31 cellular contexts compared by ENCODE assay signal in genomic region chr13:41756198-41756885, GRCh38.
DNase-seq lines count a peak whose midpoint lies in the region; ATAC-seq, FAIRE-seq and TF ChIP-seq lines count a peak whose summit lies in the region.
"Had no signal": no experiment of that assay in that cellular context is flagged by ENCODE, and none has a peak within 500 bp of the region (broad histone marks: within the 10 kb centered on the region; RNA-seq: fewer than 3 reads in every experiment).

No MANE protein-coding gene starts in this region.

- H3K27ac ChIP-seq in kidney (ENCODE audit: low read depth in 2 of 2, low read length in 2 of 2), result no peak overlapping the region
- H3K27ac ChIP-seq: BLaER1 treated with 17β-estradiol and CSF1 and Interleukin-3, amounts not matched to agents 10 nM and 100 nM; parathyroid adenoma; SK-N-MC; spleen; tibial nerve; WERI-Rb-1 had no signal

- H3K36me3 Mint-ChIP-seq in chondrocyte (ENCODE audit: low read depth), result peaks cover 16% of the 10 kb centered on the region

- no peaks in the 10 kb centered on the region for H3K27me3 Mint-ChIP-seq in chondrocyte (ENCODE audit: low read depth)
- H3K27me3 Mint-ChIP-seq: activated naive CD8-positive, alpha-beta T cell had no signal

- TF ChIP-seq CTCF in kidney (IDR thresholded peaks at IDR 0.05; ENCODE audit: borderline replicate concordance, extremely low read depth, insufficient read depth) (no peak), chondrocyte (IDR thresholded peaks at IDR 0.05) (no peak)

- H3K9me3 Mint-ChIP-seq in chondrocyte (ENCODE audit: low read depth), result peaks cover 5% of the 10 kb centered on the region
- H3K9me3 Mint-ChIP-seq: H9 had no signal

- no peak overlapping the region for H3K4me3 Mint-ChIP-seq in chondrocyte (ENCODE audit: unreplicated experiment)
- H3K4me3 Mint-ChIP-seq: activated naive CD8-positive, alpha-beta T cell; H9 had no signal

- peaks cover 0 to 3% of the 10 kb centered on the region in 2 donors for H3K36me3 ChIP-seq in kidney (ENCODE audit: control insufficient read depth in 1 of 2, insufficient read depth in 2 of 2, low read length in 2 of 2)
- H3K36me3 ChIP-seq: MG63, WERI-Rb-1 had no signal

- no peak for ATAC-seq in left lobe of liver
- ATAC-seq: right cardiac atrium had no signal

- no peaks in the 10 kb centered on the region for H3K9me3 ChIP-seq in kidney (ENCODE audit: control insufficient read depth in 1 of 2, low read length in 2 of 2)
- H3K9me3 ChIP-seq: MG63, spleen, tibial nerve had no signal

- no peak overlapping the region for H3K4me3 ChIP-seq in kidney (ENCODE audit: low read length in 2 of 2)
- H3K4me3 ChIP-seq: BLaER1 treated with 17β-estradiol and CSF1 and Interleukin-3, amounts not matched to agents 10 nM and 100 nM; MG63; SK-N-MC; spleen; tibial nerve had no signal

- intact Hi-C loops in kidney (cut with DNase I), result no loop called here

- no peak overlapping the region for H3K9ac ChIP-seq in kidney (ENCODE audit: low read length in 2 of 2)
- H3K9ac ChIP-seq: BLaER1 treated with 17β-estradiol and CSF1 and Interleukin-3, amounts not matched to agents 10 nM and 100 nM; parathyroid adenoma had no signal

- peak; percentile 66 for FAIRE-seq in kidney (lab: Jason Lieb, UNC)
- FAIRE-seq: HTR-8/SVneo had no signal

- no peak overlapping the region for H3K27ac Mint-ChIP-seq in chondrocyte (ENCODE audit: unreplicated experiment)
- H3K27ac Mint-ChIP-seq: activated naive CD8-positive, alpha-beta T cell; H9 had no signal

- no peaks in the 10 kb centered on the region for H3K4me1 ChIP-seq in kidney (ENCODE audit: control insufficient read depth in 1 of 2, insufficient read depth in 1 of 2, low read depth in 1 of 2, low read length in 2 of 2)
- H3K4me1 ChIP-seq: BLaER1 treated with 17β-estradiol and CSF1 and Interleukin-3, amounts not matched to agents 10 nM and 100 nM; parathyroid adenoma; spleen had no signal

- DNase-seq in GF-D8 (lab: John Stamatoyannopoulos, UW) (peak; percentile 18), Kasumi-1 (lab: John Stamatoyannopoulos, UW) (peak; percentile 54 to 56), SIG-M5 (lab: John Stamatoyannopoulos, UW) (peak; percentile 20), kidney (no peak), chondrocyte (ENCODE audit: low spot score) (no peak), left lobe of liver (ENCODE audit: low spot score) (no peak), ecto neural progenitor cell (ENCODE audit: low spot score) (no peak)
- DNase-seq: activated CD4-positive, alpha-beta T cell treated with anti-CD3 and anti-CD28 coated beads for 4 hours; activated effector memory CD4-positive, alpha-beta T cell treated with Interleukin-2 at 50 U/mL for 16 hours; activated T-cell treated with anti-CD3 and anti-CD28 coated beads for 4 hours; DMS153; effector CD4-positive, alpha-beta T cell; H9; islet precursor cell; MG63; NCI-H1436 treated with DMSO at 0.1 percent for 48 hours; NCI-H2081 treated with DMSO at 0.1 percent for 48 hours; NCI-H2227 treated with DMSO at 0.1 percent for 48 hours; NCI-H748 treated with DMSO at 0.1 percent for 48 hours; right cardiac atrium; RPMI8226; spleen; stimulated activated CD4-positive, alpha-beta T cell treated with anti-CD3 and anti-CD28 coated beads, Interleukin-2, amount 100 ng/mL, for 24 hours; T-helper 2 cell; WERI-Rb-1 had no signal

- H3K4me1 Mint-ChIP-seq in chondrocyte (ENCODE audit: low read depth), result peaks cover 3% of the 10 kb centered on the region
- H3K4me1 Mint-ChIP-seq: H9 had no signal

Comparison
In these comparisons a context has a peak if more than half of its experiments do, and no peak if none do; other contexts are left out.
1. DNase-seq: peak in GF-D8 (single experiment), Kasumi-1 (2 of 2) and SIG-M5 (single experiment); none in kidney (single experiment), chondrocyte (single experiment), left lobe of liver (single experiment) and ecto neural progenitor cell (single experiment).